9 cellular contexts compared by ENCODE assay signal in the genomic region with DNA sequence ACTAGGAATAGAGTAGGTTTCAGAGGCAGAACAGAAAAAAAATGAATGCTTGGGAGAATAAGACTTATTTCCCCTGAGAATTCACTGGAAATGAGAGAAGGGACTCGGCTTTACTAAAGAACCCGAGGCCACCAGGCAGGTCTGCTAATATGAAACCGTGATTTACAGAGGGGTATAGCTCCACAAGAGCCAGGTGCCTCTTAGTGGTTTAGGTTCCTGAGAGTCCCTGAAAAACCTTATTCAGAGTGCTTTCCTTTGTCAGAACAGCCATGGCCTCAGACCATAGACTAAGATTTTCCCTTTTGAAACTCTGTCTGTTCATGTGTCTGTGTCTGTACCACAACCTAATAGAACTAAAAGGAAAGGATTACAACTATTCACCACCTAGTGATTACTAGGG.
"Had no signal": no experiment of that assay in that cellular context is flagged by ENCODE, and none has a peak within 500 bp of the region (broad histone marks: within the 10 kb centered on the region; RNA-seq: fewer than 3 reads in every experiment).

No MANE protein-coding gene starts in this region.

- H3K4me2 ChIP-seq: GM23338 had no signal

- DNase-seq: GM23248, GOT3, H7, H9, HCEC 1CT, HFFc6 had no signal

- ATAC-seq: GM23338, HCT116 had no signal

- H3K9ac ChIP-seq: GM23248 had no signal

- H2AFZ ChIP-seq: GM23248, GM23338 had no signal

- H3K9me3 ChIP-seq: HAP-1 had no signal

- H3K4me1 ChIP-seq: HAP-1 had no signal

- H3K36me3 ChIP-seq: HAP-1 had no signal

- H3K4me3 ChIP-seq: GM23248, GM23338, HAP-1 had no signal

- H3K27ac ChIP-seq: GM23248 had no signal
